Comparison of ENCODE assay signal across 8 cellular contexts in genomic region chr13:50636007-50636704, GRCh38.
DNase-seq lines count a peak whose midpoint lies in the region; ATAC-seq, FAIRE-seq and TF ChIP-seq lines count a peak whose summit lies in the region.

No MANE protein-coding gene starts in this region.

- H3K4me3 Mint-ChIP-seq in stimulated activated naive CD8-positive, alpha-beta T cell treated with anti-CD3 and anti-CD28 coated beads, Interleukin-15, Interleukin-2, amounts not matched to agents 100 ng/mL and 50 ng/mL, for 24 hours: no peak overlapping the region
- no peak overlapping the region for H3K4me3 Mint-ChIP-seq in stimulated activated naive CD8-positive, alpha-beta T cell treated with anti-CD3 and anti-CD28 coated beads, Interleukin-15, amount 100 ng/mL, for 72 hours

- no peaks in the 10 kb centered on the region for H3K27me3 Mint-ChIP-seq in stimulated activated naive CD8-positive, alpha-beta T cell treated with anti-CD3 and anti-CD28 coated beads, Interleukin-15, Interleukin-2, amounts not matched to agents 100 ng/mL and 50 ng/mL, for 24 hours
- no peaks in the 10 kb centered on the region for H3K27me3 Mint-ChIP-seq in stimulated activated naive CD8-positive, alpha-beta T cell treated with anti-CD3 and anti-CD28 coated beads, Interleukin-15, amount 100 ng/mL, for 72 hours

- H3K9me3 Mint-ChIP-seq in stimulated activated naive CD8-positive, alpha-beta T cell treated with anti-CD3 and anti-CD28 coated beads, Interleukin-15, Interleukin-2, amounts not matched to agents 100 ng/mL and 50 ng/mL, for 24 hours: no peaks in the 10 kb centered on the region
- H3K9me3 Mint-ChIP-seq in stimulated activated naive CD8-positive, alpha-beta T cell treated with anti-CD3 and anti-CD28 coated beads, Interleukin-15, amount 100 ng/mL, for 72 hours: no peaks in the 10 kb centered on the region

- H3K4me3 ChIP-seq in vagina: no peak overlapping the region

- no peaks in the 10 kb centered on the region for H3K4me1 ChIP-seq in vagina

- intact Hi-C loops in left cardiac atrium (cut with DNase I): no loop called here
- intact Hi-C loops in vagina (cut with DNase I): no loop called here

- H3K9me3 ChIP-seq in vagina: no peaks in the 10 kb centered on the region

- peaks cover 10% of the 10 kb centered on the region for H3K4me1 Mint-ChIP-seq in stimulated activated naive CD8-positive, alpha-beta T cell treated with anti-CD3 and anti-CD28 coated beads, Interleukin-15, Interleukin-2, amounts not matched to agents 100 ng/mL and 50 ng/mL, for 24 hours (ENCODE audit: low read depth)
- peaks cover 6% of the 10 kb centered on the region for H3K4me1 Mint-ChIP-seq in stimulated activated naive CD8-positive, alpha-beta T cell treated with anti-CD3 and anti-CD28 coated beads, Interleukin-15, amount 100 ng/mL, for 72 hours

- no peak for ATAC-seq in stimulated activated naive CD8-positive, alpha-beta T cell treated with anti-CD3 and anti-CD28 coated beads, Interleukin-15, amount 100 ng/mL, for 72 hours
- peak; percentile 62 for ATAC-seq in HG03460 (IDR thresholded peaks at IDR 0.05; ENCODE audit: unreplicated experiment)
- ATAC-seq in left cardiac atrium: peak; percentile 36 to 42

- no peak for DNase-seq in stimulated activated naive CD8-positive, alpha-beta T cell treated with anti-CD3 and anti-CD28 coated beads, Interleukin-15, amount 100 ng/mL, for 72 hours
- no peak for DNase-seq in left cardiac atrium
- no peak for DNase-seq in vagina (ENCODE audit: extremely low spot score in 2 of 2)
- DNase-seq in urothelium cell line (ENCODE audit: low spot score): no peak
- no peak for DNase-seq in HPDE6-E6E7 (ENCODE audit: extremely low spot score)
- no peak for DNase-seq in RCC 7860 (ENCODE audit: low spot score)

- H3K36me3 Mint-ChIP-seq in stimulated activated naive CD8-positive, alpha-beta T cell treated with anti-CD3 and anti-CD28 coated beads, Interleukin-15, Interleukin-2, amounts not matched to agents 100 ng/mL and 50 ng/mL, for 24 hours (ENCODE audit: low read depth): no peaks in the 10 kb centered on the region

- no peak for TF ChIP-seq CTCF in vagina (IDR thresholded peaks at IDR 0.05)

- FAIRE-seq in urothelium cell line (lab: Jason Lieb, UNC) (no peak), RCC 7860 (lab: Jason Lieb, UNC) (no peak)

- peak overlapping the region; percentile 59 for H3K27ac ChIP-seq in vagina

- H3K27ac Mint-ChIP-seq in stimulated activated naive CD8-positive, alpha-beta T cell treated with anti-CD3 and anti-CD28 coated beads, Interleukin-15, Interleukin-2, amounts not matched to agents 100 ng/mL and 50 ng/mL, for 24 hours: peak overlapping the region; percentile 4
- peak overlapping the region in 1 of 2 donors; percentile 40 for H3K27ac Mint-ChIP-seq in stimulated activated naive CD8-positive, alpha-beta T cell treated with anti-CD3 and anti-CD28 coated beads, Interleukin-15, amount 100 ng/mL, for 72 hours

- H3K27me3 ChIP-seq in vagina: no peaks in the 10 kb centered on the region

- TF ChIP-seq POLR2A in vagina (IDR thresholded peaks at IDR 0.05): no peak

- no peaks in the 10 kb centered on the region for H3K36me3 ChIP-seq in vagina
